Comparison of ENCODE assay signal across 8 cellular contexts in the genomic region with DNA sequence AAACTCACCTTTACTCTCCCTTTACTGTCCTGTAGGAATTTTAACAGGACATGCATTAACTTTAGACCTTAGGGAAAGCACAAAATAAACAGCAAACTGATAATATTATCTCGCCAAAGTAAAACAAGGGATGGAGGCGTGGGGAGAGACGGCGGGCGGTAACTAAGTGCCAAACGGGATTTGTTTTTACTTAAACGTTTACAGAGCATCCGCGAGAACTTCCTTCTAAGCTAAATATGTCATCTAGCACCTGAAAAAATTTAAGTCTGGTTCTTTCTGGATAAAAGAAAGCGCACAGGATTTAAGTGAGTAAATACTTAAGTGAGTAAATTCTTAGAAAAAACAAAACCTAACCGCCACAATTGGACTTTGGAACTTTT.
DNase-seq lines count a peak whose midpoint lies in the region; ATAC-seq, FAIRE-seq and TF ChIP-seq lines count a peak whose summit lies in the region.

No MANE protein-coding gene starts in this region.

- H3K27ac ChIP-seq in HUES6 (ENCODE audit: low read depth, low read length) (peak overlapping the region; percentile 89), coronary artery (peak overlapping the region; percentile 21 to 71)

- H3K36me3 ChIP-seq in HUES6 (ENCODE audit: control insufficient read depth, insufficient read depth, low read length) = no peaks in the 10 kb centered on the region
- H3K36me3 ChIP-seq in mucosa of stomach (ENCODE audit: control insufficient read depth, insufficient read depth, low read length) = no peaks in the 10 kb centered on the region

- no peak for ATAC-seq in GM19328 (IDR thresholded peaks at IDR 0.05; ENCODE audit: unreplicated experiment)

- TF ChIP-seq CTCF in coronary artery (IDR thresholded peaks at IDR 0.05) = no peak

- peak overlapping the region; percentile 93 for H3K9ac ChIP-seq in HUES6 (ENCODE audit: low read length)
- H3K9ac ChIP-seq in mucosa of stomach (ENCODE audit: low read length) = peak overlapping the region; percentile 71

- DNase-seq in coronary artery (ENCODE audit: low spot score) (no peak), NCI-H187 (lab: John Stamatoyannopoulos, UW) (no peak), HPDE6-E6E7 (ENCODE audit: extremely low spot score) (no peak), NOMO-1 treated with dmso at 0.1 percent for 144 hours (lab: John Stamatoyannopoulos, UW; ENCODE audit: unreplicated experiment) (no peak)

- peaks cover 29% of the 10 kb centered on the region for H3K4me1 ChIP-seq in HUES6 (ENCODE audit: control insufficient read depth, insufficient read depth, low read length)
- peaks cover 21% of the 10 kb centered on the region for H3K4me1 ChIP-seq in mucosa of stomach (ENCODE audit: control insufficient read depth, insufficient read depth, low read length)

- peak overlapping the region; percentile 53 for H3K4me3 ChIP-seq in HUES6 (ENCODE audit: low read depth, low read length)
- peak overlapping the region; percentile 78 for H3K4me3 ChIP-seq in coronary artery
- H3K4me3 ChIP-seq in mucosa of stomach (ENCODE audit: low read length) = peak overlapping the region; percentile 82

- H3K9me3 ChIP-seq in HUES6 (ENCODE audit: control insufficient read depth, insufficient read depth, low read depth, low read length) = peaks cover 30% of the 10 kb centered on the region
- H3K9me3 ChIP-seq in mucosa of stomach (ENCODE audit: control insufficient read depth, low read length) = no peaks in the 10 kb centered on the region

- H3K27me3 ChIP-seq in HUES6 (ENCODE audit: control insufficient read depth, insufficient read depth, low read length) (no peaks in the 10 kb centered on the region), mucosa of stomach (ENCODE audit: control insufficient read depth, insufficient read depth, low read length) (no peaks in the 10 kb centered on the region)

- peak; percentile 96 for FAIRE-seq in G401.6 (lab: Jason Lieb, UNC)
